Comparison of ENCODE assay signal across 2 cellular contexts in genomic region chr16:84806890-84807258, GRCh38.
TF ChIP-seq lines count a peak whose summit lies in the region.

No MANE protein-coding gene starts in this region.

TF ChIP-seq in SK-N-SH, 30 proteins besides CTCF, POLR2A, EP300 and RAD21 (continued from another document):
- TF ChIP-seq USF1 (IDR thresholded peaks at IDR 0.05; ENCODE audit: borderline replicate concordance, low read depth): no peak
- no peak for TF ChIP-seq FOSL2 (IDR thresholded peaks at IDR 0.05; ENCODE audit: borderline replicate concordance, low read depth)
- no peak for TF ChIP-seq GABPA (IDR thresholded peaks at IDR 0.05; ENCODE audit: low read depth)
- no peak for TF ChIP-seq MAX (IDR thresholded peaks at IDR 0.05; ENCODE audit: low read depth)
- no peak for TF ChIP-seq FOXJ3 (CRISPR knock-in tag; IDR thresholded peaks at IDR 0.05)
- TF ChIP-seq RFX5 (IDR thresholded peaks at IDR 0.05; ENCODE audit: low read length): no peak
- TF ChIP-seq YY1 (IDR thresholded peaks at IDR 0.05; ENCODE audit: low read depth): no peak
- TF ChIP-seq, protein P1, sequence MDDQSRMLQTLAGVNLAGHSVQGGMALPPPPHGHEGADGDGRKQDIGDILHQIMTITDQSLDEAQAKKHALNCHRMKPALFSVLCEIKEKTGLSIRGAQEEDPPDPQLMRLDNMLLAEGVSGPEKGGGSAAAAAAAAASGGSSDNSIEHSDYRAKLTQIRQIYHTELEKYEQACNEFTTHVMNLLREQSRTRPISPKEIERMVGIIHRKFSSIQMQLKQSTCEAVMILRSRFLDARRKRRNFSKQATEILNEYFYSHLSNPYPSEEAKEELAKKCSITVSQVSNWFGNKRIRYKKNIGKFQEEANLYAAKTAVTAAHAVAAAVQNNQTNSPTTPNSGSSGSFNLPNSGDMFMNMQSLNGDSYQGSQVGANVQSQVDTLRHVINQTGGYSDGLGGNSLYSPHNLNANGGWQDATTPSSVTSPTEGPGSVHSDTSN (IDR thresholded peaks at IDR 0.05): no peak
- TF ChIP-seq, protein P2, sequence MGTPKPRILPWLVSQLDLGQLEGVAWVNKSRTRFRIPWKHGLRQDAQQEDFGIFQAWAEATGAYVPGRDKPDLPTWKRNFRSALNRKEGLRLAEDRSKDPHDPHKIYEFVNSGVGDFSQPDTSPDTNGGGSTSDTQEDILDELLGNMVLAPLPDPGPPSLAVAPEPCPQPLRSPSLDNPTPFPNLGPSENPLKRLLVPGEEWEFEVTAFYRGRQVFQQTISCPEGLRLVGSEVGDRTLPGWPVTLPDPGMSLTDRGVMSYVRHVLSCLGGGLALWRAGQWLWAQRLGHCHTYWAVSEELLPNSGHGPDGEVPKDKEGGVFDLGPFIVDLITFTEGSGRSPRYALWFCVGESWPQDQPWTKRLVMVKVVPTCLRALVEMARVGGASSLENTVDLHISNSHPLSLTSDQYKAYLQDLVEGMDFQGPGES (IDR thresholded peaks at IDR 0.05; ENCODE audit: low read depth, low read length): no peak
- no peak for TF ChIP-seq CHD2 (IDR thresholded peaks at IDR 0.05; ENCODE audit: low read length, partially characterized antibody)
- no peak for TF ChIP-seq RXRA (IDR thresholded peaks at IDR 0.05; ENCODE audit: borderline replicate concordance, low read depth)
- TF ChIP-seq NFIC (IDR thresholded peaks at IDR 0.05; ENCODE audit: borderline replicate concordance): no peak
- TF ChIP-seq ELF1 (IDR thresholded peaks at IDR 0.05): no peak
- TF ChIP-seq NRF1 (IDR thresholded peaks at IDR 0.05; ENCODE audit: low read depth, low read length): no peak

TF ChIP-seq in SK-N-SH treated with all-trans-retinoic acid at 6 μM for 48 hours, 23 proteins besides CTCF, POLR2A, EP300 and RAD21 (continued from another document):
- TF ChIP-seq POU6F1 (CRISPR knock-in tag; IDR thresholded peaks at IDR 0.05; ENCODE audit: borderline replicate concordance, low read depth) (no peak), TCF4 (CRISPR knock-in tag; IDR thresholded peaks at IDR 0.05; ENCODE audit: borderline replicate concordance) (no peak), ESRRG (CRISPR knock-in tag; IDR thresholded peaks at IDR 0.05) (no peak), SNAI2 (CRISPR knock-in tag; IDR thresholded peaks at IDR 0.05) (no peak), RARB (CRISPR knock-in tag; IDR thresholded peaks at IDR 0.05) (no peak), GLIS3 (CRISPR knock-in tag; IDR thresholded peaks at IDR 0.05) (no peak), ZFP3 (CRISPR knock-in tag; IDR thresholded peaks at IDR 0.05) (no peak), TSHZ2 (CRISPR knock-in tag; IDR thresholded peaks at IDR 0.05) (no peak), BACH2 (CRISPR knock-in tag; IDR thresholded peaks at IDR 0.05; ENCODE audit: borderline replicate concordance) (no peak), ZNF70 (CRISPR knock-in tag; IDR thresholded peaks at IDR 0.05) (no peak), OSR1 (CRISPR knock-in tag; IDR thresholded peaks at IDR 0.05) (no peak), CSDC2 (CRISPR knock-in tag; IDR thresholded peaks at IDR 0.05) (no peak), CSRNP3 (CRISPR knock-in tag; IDR thresholded peaks at IDR 0.05) (no peak)
- TF ChIP-seq, protein P3, sequence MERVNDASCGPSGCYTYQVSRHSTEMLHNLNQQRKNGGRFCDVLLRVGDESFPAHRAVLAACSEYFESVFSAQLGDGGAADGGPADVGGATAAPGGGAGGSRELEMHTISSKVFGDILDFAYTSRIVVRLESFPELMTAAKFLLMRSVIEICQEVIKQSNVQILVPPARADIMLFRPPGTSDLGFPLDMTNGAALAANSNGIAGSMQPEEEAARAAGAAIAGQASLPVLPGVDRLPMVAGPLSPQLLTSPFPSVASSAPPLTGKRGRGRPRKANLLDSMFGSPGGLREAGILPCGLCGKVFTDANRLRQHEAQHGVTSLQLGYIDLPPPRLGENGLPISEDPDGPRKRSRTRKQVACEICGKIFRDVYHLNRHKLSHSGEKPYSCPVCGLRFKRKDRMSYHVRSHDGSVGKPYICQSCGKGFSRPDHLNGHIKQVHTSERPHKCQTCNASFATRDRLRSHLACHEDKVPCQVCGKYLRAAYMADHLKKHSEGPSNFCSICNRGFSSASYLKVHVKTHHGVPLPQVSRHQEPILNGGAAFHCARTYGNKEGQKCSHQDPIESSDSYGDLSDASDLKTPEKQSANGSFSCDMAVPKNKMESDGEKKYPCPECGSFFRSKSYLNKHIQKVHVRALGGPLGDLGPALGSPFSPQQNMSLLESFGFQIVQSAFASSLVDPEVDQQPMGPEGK (CRISPR knock-in tag; IDR thresholded peaks at IDR 0.05; ENCODE audit: borderline replicate concordance): no peak
